30 cellular contexts compared by ENCODE assay signal in genomic region chr5:125256296-125256695, GRCh38.
"Had no signal": no experiment of that assay in that cellular context is flagged by ENCODE, and none has a peak within 500 bp of the region (broad histone marks: within the 10 kb centered on the region; RNA-seq: fewer than 3 reads in every experiment).

No MANE protein-coding gene starts in this region.

- H3K36me3 ChIP-seq: colonic mucosa, stomach, suprapubic skin, tibial artery had no signal

- H3K27ac ChIP-seq: colonic mucosa, hepatocyte, stomach, suprapubic skin, tibial artery had no signal

- H3K27me3 Mint-ChIP-seq: activated CD4-positive, alpha-beta T cell treated with anti-CD3 and anti-CD28 coated beads for 36 hours; activated CD8-positive, alpha-beta memory T cell treated with anti-CD3 and anti-CD28 coated beads, Interleukin-2, amount 10 ng/mL, durations not matched to agents 7 days and 5 days; memory B cell; naive thymus-derived CD4-positive, alpha-beta T cell; stimulated activated memory B cell treated with anti-CD40 and anti-IgM and Interleukin-4, amounts not matched to agents 10 μg/mL and 1 μg/mL and 100 μg/mL, for 72 hours had no signal

- H3K27me3 ChIP-seq: colonic mucosa, hepatocyte, stomach, suprapubic skin, tibial artery had no signal

- H3K79me2 ChIP-seq: hepatocyte had no signal

- H3K4me3 ChIP-seq: colonic mucosa, hepatocyte, smooth muscle cell, stomach, suprapubic skin, tibial artery had no signal

- H3K27ac Mint-ChIP-seq: activated CD4-positive, alpha-beta T cell treated with anti-CD3 and anti-CD28 coated beads for 36 hours; activated CD8-positive, alpha-beta memory T cell treated with anti-CD3 and anti-CD28 coated beads, Interleukin-2, amount 10 ng/mL, durations not matched to agents 7 days and 5 days; activated CD8-positive, alpha-beta T cell treated with anti-CD3 and anti-CD28 coated beads, Interleukin-2, amount 10 ng/mL, durations not matched to agents 7 days and 5 days; activated naive CD4-positive, alpha-beta T cell treated with anti-CD3 and anti-CD28 coated beads, Interleukin-2, amount 50 U/mL, for 72 hours; activated T-cell treated with anti-CD3 and anti-CD28 coated beads, Interleukin-2, amount 50 U/mL, for 72 hours; memory B cell; naive thymus-derived CD4-positive, alpha-beta T cell; stimulated activated memory B cell treated with anti-CD40 and anti-IgM and Interleukin-4, amounts not matched to agents 10 μg/mL and 1 μg/mL and 100 μg/mL, for 72 hours; T-helper 2 cell treated with Interferon-gamma antibody and Interleukin-4, amounts not matched to agents 5 μg/mL and 100 μg/mL, for 36 hours had no signal

- H3K4me1 ChIP-seq: colonic mucosa, stomach, suprapubic skin, tibial artery had no signal

- H3K4me3 Mint-ChIP-seq: activated CD4-positive, alpha-beta T cell treated with anti-CD3 and anti-CD28 coated beads for 36 hours; activated CD8-positive, alpha-beta memory T cell treated with anti-CD3 and anti-CD28 coated beads, Interleukin-2, amount 10 ng/mL, durations not matched to agents 7 days and 5 days; activated CD8-positive, alpha-beta T cell treated with anti-CD3 and anti-CD28 coated beads, Interleukin-2, amount 10 ng/mL, durations not matched to agents 7 days and 5 days; activated T-cell treated with anti-CD3 and anti-CD28 coated beads, Interleukin-2, amount 50 U/mL, for 72 hours; memory B cell; naive thymus-derived CD4-positive, alpha-beta T cell; neural crest cell; stimulated activated memory B cell treated with anti-CD40 and anti-IgM and Interleukin-4, amounts not matched to agents 10 μg/mL and 1 μg/mL and 100 μg/mL, for 72 hours; T-helper 2 cell treated with Interferon-gamma antibody and Interleukin-4, amounts not matched to agents 5 μg/mL and 100 μg/mL, for 36 hours had no signal

- DNase-seq: activated CD4-positive, alpha-beta T cell treated with anti-CD3 and anti-CD28 coated beads for 36 hours; activated CD4-positive, CD25-positive, alpha-beta regulatory T cell; activated CD8-positive, alpha-beta memory T cell treated with anti-CD3 and anti-CD28 coated beads, Interleukin-2, amount 10 ng/mL, durations not matched to agents 7 days and 5 days; activated CD8-positive, alpha-beta T cell treated with anti-CD3 and anti-CD28 coated beads, Interleukin-2, amount 10 ng/mL, durations not matched to agents 7 days and 5 days; activated naive CD4-positive, alpha-beta T cell; activated T-cell treated with anti-CD3 and anti-CD28 coated beads, Interleukin-2, amount 50 U/mL, for 72 hours; colonic mucosa; effector CD8-positive, alpha-beta T cell; glutamatergic neuron; islet precursor cell; left cardiac atrium; midbrain; naive thymus-derived CD4-positive, alpha-beta T cell; stimulated activated CD4-positive, alpha-beta T cell treated with anti-CD3 and anti-CD28 coated beads, Interleukin-1b, Interleukin-23, amount 100 ng/mL, for 48 hours; stimulated activated CD4-positive, alpha-beta T cell treated with anti-CD3 and anti-CD28 coated beads, Interleukin-4, amount 100 ng/mL, for 4 hours; stimulated activated CD8-positive, alpha-beta memory T cell treated with anti-CD3 and anti-CD28 coated beads, Interleukin-4, amount 100 ng/mL, for 48 hours; stomach; T-helper 1 cell; tibial artery had no signal

- FAIRE-seq: bronchial epithelial cell, frontal cortex had no signal

- H3K36me3 Mint-ChIP-seq: activated CD8-positive, alpha-beta memory T cell treated with anti-CD3 and anti-CD28 coated beads, Interleukin-2, amount 10 ng/mL, durations not matched to agents 7 days and 5 days; naive thymus-derived CD4-positive, alpha-beta T cell had no signal

- H3K9me3 ChIP-seq: colonic mucosa had no signal

- H3K4me1 Mint-ChIP-seq: activated CD4-positive, alpha-beta T cell treated with anti-CD3 and anti-CD28 coated beads for 36 hours; activated CD8-positive, alpha-beta memory T cell treated with anti-CD3 and anti-CD28 coated beads, Interleukin-2, amount 10 ng/mL, durations not matched to agents 7 days and 5 days; memory B cell; naive thymus-derived CD4-positive, alpha-beta T cell; stimulated activated memory B cell treated with anti-CD40 and anti-IgM and Interleukin-4, amounts not matched to agents 10 μg/mL and 1 μg/mL and 100 μg/mL, for 72 hours had no signal

- H3K4me2 ChIP-seq: hepatocyte, smooth muscle cell had no signal

- ATAC-seq: activated CD4-positive, alpha-beta T cell treated with anti-CD3 and anti-CD28 coated beads for 36 hours; activated CD8-positive, alpha-beta memory T cell treated with anti-CD3 and anti-CD28 coated beads, Interleukin-2, amount 10 ng/mL, durations not matched to agents 7 days and 5 days; activated CD8-positive, alpha-beta T cell treated with anti-CD3 and anti-CD28 coated beads, Interleukin-2, amount 10 ng/mL, durations not matched to agents 7 days and 5 days; activated naive CD4-positive, alpha-beta T cell treated with anti-CD3 and anti-CD28 coated beads, Interleukin-2, amount 50 U/mL, for 72 hours; activated T-cell treated with anti-CD3 and anti-CD28 coated beads, Interleukin-2, amount 50 U/mL, for 72 hours; left cardiac atrium; naive thymus-derived CD4-positive, alpha-beta T cell; sciatic nerve; stimulated activated memory B cell treated with anti-CD40 and anti-IgM and Interleukin-4, amounts not matched to agents 10 μg/mL and 1 μg/mL and 100 μg/mL, for 72 hours had no signal

- H2AFZ ChIP-seq: hepatocyte had no signal
